29 cellular contexts compared by ENCODE assay signal in the genomic region with DNA sequence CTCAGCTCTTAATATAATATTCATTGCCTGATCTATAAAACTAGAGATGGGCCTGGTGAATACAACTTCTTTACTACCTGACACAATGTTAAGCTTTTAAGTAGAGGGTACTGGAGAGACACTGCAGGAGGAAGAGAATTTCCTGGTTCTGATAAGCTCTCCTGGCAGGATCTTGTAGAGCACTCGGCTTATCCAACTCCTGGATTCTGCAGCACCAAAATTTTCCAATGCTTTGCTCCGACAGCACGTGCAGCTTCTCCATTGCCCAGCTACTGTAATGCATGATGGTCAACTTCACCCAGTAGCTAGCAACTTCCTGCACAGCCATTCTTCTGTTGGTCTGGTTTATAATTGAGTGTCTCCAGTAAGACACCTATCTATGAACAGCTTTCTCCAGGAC.
"Had no signal": no experiment of that assay in that cellular context is flagged by ENCODE, and none has a peak within 500 bp of the region (broad histone marks: within the 10 kb centered on the region; RNA-seq: fewer than 3 reads in every experiment).

No MANE protein-coding gene starts in this region.

- DNase-seq: activated effector memory CD4-positive, alpha-beta T cell treated with anti-CD3 and anti-CD28 coated beads, Interleukin-2, amount 50 U/mL, for 16 hours; activated effector memory CD4-positive, alpha-beta T cell treated with Interleukin-2 at 50 U/mL for 16 hours; activated gamma-delta T cell; activated gamma-delta T cell treated with Interleukin-2 at 50 U/mL for 16 hours; activated naive CD4-positive, alpha-beta T cell; activated naive CD4-positive, alpha-beta T cell treated with anti-CD3 and anti-CD28 coated beads for 36 hours; activated naive CD4-positive, alpha-beta T cell treated with anti-CD3 and anti-CD28 coated beads, Interleukin-2, amount 10 ng/mL, durations not matched to agents 7 days and 5 days; activated naive CD4-positive, alpha-beta T cell treated with anti-CD3 and anti-CD28 coated beads, Interleukin-2, amount 50 U/mL, for 16 hours; activated naive CD4-positive, alpha-beta T cell treated with Interleukin-2 at 50 U/mL for 16 hours; activated naive CD8-positive, alpha-beta T cell treated with anti-CD3 and anti-CD28 coated beads for 36 hours; activated naive CD8-positive, alpha-beta T cell treated with anti-CD3 and anti-CD28 coated beads, Interleukin-2, amount 10 ng/mL, durations not matched to agents 7 days and 5 days; activated naive CD8-positive, alpha-beta T cell treated with anti-CD3 and anti-CD28 coated beads, Interleukin-2, amount 50 U/mL, for 24 hours; activated T-cell treated with anti-CD3 and anti-CD28 coated beads, Interleukin-2, amount 50 U/mL, for 1 hour; activated T-cell treated with anti-CD3 and anti-CD28 coated beads, Interleukin-2, amount 50 U/mL, for 24 hours; activated T-cell treated with anti-CD3 and anti-CD28 coated beads, Interleukin-2, amount 50 U/mL, for 4 hours; activated T-cell treated with anti-CD3 and anti-CD28 coated beads, Interleukin-2, amount 50 U/mL, for 48 hours; activated T-cell treated with anti-CD3 and anti-CD28 coated beads, Interleukin-2, amount 50 U/mL, for 72 hours; adrenal gland; amniotic stem cell; amygdala; anterior cingulate cortex; aorta; body of pancreas; brain microvascular endothelial cell; caudate nucleus; central memory CD4-positive, alpha-beta T cell; cerebellar nuclear complex had no signal

- ATAC-seq: activated naive CD4-positive, alpha-beta T cell treated with anti-CD3 and anti-CD28 coated beads, Interleukin-2, amount 50 U/mL, for 72 hours; activated naive CD8-positive, alpha-beta T cell treated with anti-CD3 and anti-CD28 coated beads, Interleukin-2, amount 50 U/mL, for 24 hours; activated T-cell treated with anti-CD3 and anti-CD28 coated beads, Interleukin-2, amount 50 U/mL, for 4 hours; activated T-cell treated with anti-CD3 and anti-CD28 coated beads, Interleukin-2, amount 50 U/mL, for 72 hours; activated T-helper 17 cell treated with anti-CD3 and anti-CD28 coated beads, Interleukin-2, amount 50 U/mL, for 72 hours; body of pancreas had no signal
